Comparison of ENCODE assay signal across 26 cellular contexts in the genomic region with DNA sequence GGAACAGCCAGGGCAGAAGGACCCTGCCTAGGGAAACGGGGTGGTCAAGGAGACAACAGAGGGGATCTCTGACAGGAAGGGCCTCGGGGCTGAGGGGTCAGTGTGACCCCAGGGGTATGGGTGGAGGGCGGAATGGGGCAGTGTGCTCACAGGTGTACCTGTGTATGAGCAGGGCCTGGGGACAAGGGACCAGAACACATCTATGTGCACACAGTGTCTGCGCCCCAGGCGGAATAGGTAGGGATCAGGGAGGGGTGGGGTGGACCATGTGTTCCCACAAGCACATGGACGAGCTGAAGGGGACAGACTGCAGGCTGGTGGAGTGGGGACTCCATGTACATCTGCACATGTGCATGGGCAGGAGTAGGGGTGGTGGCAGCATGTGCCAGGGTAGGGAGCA. TPM values are rescaled to one million over a fixed set of nuclear protein-coding genes. Genes with fewer than 3 reads are reported as not detected.
DNase-seq lines count a peak whose midpoint lies in the region; ATAC-seq, FAIRE-seq and TF ChIP-seq lines count a peak whose summit lies in the region.
"Had no signal": no experiment of that assay in that cellular context is flagged by ENCODE, and none has a peak within 500 bp of the region (broad histone marks: within the 10 kb centered on the region; RNA-seq: fewer than 3 reads in every experiment).

No MANE protein-coding gene starts in this region.

- H3K27me3 ChIP-seq in heart right ventricle, result no peaks in the 10 kb centered on the region
- H3K27me3 ChIP-seq: esophagus squamous epithelium, hepatocyte, upper lobe of left lung had no signal

- peaks cover 0 to 85% (median 54%) of the 10 kb centered on the region in 9 donors for H3K36me3 ChIP-seq in heart right ventricle

- FAIRE-seq in HTR-8/SVneo (lab: Jason Lieb, UNC), result peak; percentile 76
- FAIRE-seq: endometrium, frontal cortex, H1 had no signal

- H3K4me3 ChIP-seq in heart right ventricle, result no peak overlapping the region
- H3K4me3 ChIP-seq: esophagus squamous epithelium, hepatocyte, upper lobe of left lung had no signal

- no peak for TF ChIP-seq CTCF in heart right ventricle (IDR thresholded peaks at IDR 0.05)

- intact Hi-C loops in cardiac septum (cut with DNase I) (loop anchor here (2.0 kb wide), 1 partner anchor 106 kb away; no protein-coding TSS in a partner anchor), heart right ventricle (cut with DNase I) (loop anchor here in 5 of 10 donors (2.0 to 10.0 kb wide), 6 partner anchors 47 to 224 kb away; a partner anchor contains a TSS)

- ATAC-seq in heart right ventricle, result no peak
- ATAC-seq in GM21825 (IDR thresholded peaks at IDR 0.05; ENCODE audit: unreplicated experiment), result no peak
- ATAC-seq in HG03460 (IDR thresholded peaks at IDR 0.05; ENCODE audit: unreplicated experiment), result no peak
- ATAC-seq: sciatic nerve had no signal

- H3K27ac ChIP-seq in heart right ventricle, result no peak overlapping the region
- H3K27ac ChIP-seq: esophagus squamous epithelium, hepatocyte, upper lobe of left lung had no signal

- DNase-seq in cardiac septum (ENCODE audit: low spot score) (peak; percentile 74), heart right ventricle (no peak), HTR-8/SVneo (ENCODE audit: insufficient read length, low spot score) (no peak), ecto neural progenitor cell (ENCODE audit: low spot score) (peak; percentile 39), ureter (ENCODE audit: low spot score) (peak; percentile 42)
- DNase-seq: activated CD4-positive, alpha-beta T cell treated with anti-CD3 and anti-CD28 coated beads for 48 hours; activated CD8-positive, alpha-beta memory T cell treated with anti-CD3 and anti-CD28 coated beads, Interleukin-2, amount 50 U/mL, for 4 hours; activated effector memory CD4-positive, alpha-beta T cell treated with anti-CD3 and anti-CD28 coated beads, Interleukin-2, amount 50 U/mL, for 16 hours; anterior cingulate cortex; esophagus squamous epithelium; NCI-H1092; NCI-H187; NCI-H2171; NCI-H510A; stimulated activated CD4-positive, alpha-beta T cell treated with anti-CD3 and anti-CD28 coated beads, Interleukin-12 subunit alpha, Interleukin-12 subunit beta, amount 100 ng/mL, for 4 hours; stimulated activated CD4-positive, alpha-beta T cell treated with anti-CD3 and anti-CD28 coated beads, Interleukin-4, amount 100 ng/mL, for 1 hour; substantia nigra had no signal

- H3K4me1 ChIP-seq in heart right ventricle, result peaks cover 6 to 45% (median 29%) of the 10 kb centered on the region in 9 donors

- no peaks in the 10 kb centered on the region for H3K9me3 ChIP-seq in heart right ventricle
- H3K9me3 ChIP-seq: esophagus squamous epithelium, upper lobe of left lung had no signal

- whole genome bisulfite sequencing in heart right ventricle, 2 donors, result 90 to 95% methylated on average over 6 of the region's 6 CpGs

RNA-seq across cellular contexts. Expression of a gene that starts 5.0 kb away (rescaled TPM):
- 0.16 TPM for total RNA-seq in cardiac septum
- under 1 TPM in 8 of 10 donors, not detected in 2; 0.12 to 0.46 (median 0.30) TPM for total RNA-seq in heart right ventricle
- under 1 TPM in 1 of 2 donors, not detected in 1; 0.06 TPM for polyA plus RNA-seq in heart right ventricle
- 0.26 TPM for total RNA-seq in ureter
- total RNA-seq: esophagus squamous epithelium, frontal cortex, H1, hepatocyte, lung microvascular endothelial cell had no signal
- polyA plus RNA-seq: hepatocyte had no signal

RNA-seq across cellular contexts. Expression of a gene that starts 8.5 kb away (rescaled TPM):
- 69.5 TPM for total RNA-seq in cardiac septum
- 100 to 1,000 TPM in 5 of 10 donors, 10 to 100 TPM in 5; 71.5 to 148 (median 99.1) TPM for total RNA-seq in heart right ventricle
- polyA plus RNA-seq in heart right ventricle, result 10 to 100 TPM; 44.7 to 62.8 TPM
- 65.3 TPM for total RNA-seq in ureter

RNA-seq across cellular contexts. Expression of a gene that starts 15.1 kb away (rescaled TPM):
- total RNA-seq in cardiac septum (8.9 TPM), heart right ventricle (10 to 100 TPM in 2 of 10 donors, 1 to 10 TPM in 8; 5.2 to 17.6 (median 7.9) TPM), ureter (16.1 TPM)
- polyA plus RNA-seq in heart right ventricle, result 10 to 100 TPM in 1 of 2 donors, 1 to 10 TPM in 1; 6.4 to 11.1 TPM

RNA-seq across cellular contexts. Expression of a gene that starts 32.5 kb away (rescaled TPM):
- total RNA-seq in cardiac septum (154 TPM), heart right ventricle (100 to 1,000 TPM; 117 to 233 (median 177) TPM), ureter (144 TPM)
- polyA plus RNA-seq in heart right ventricle, result 10 to 100 TPM; 55.2 to 98.4 TPM

RNA-seq across cellular contexts. Expression of a gene that starts 48.0 kb away (rescaled TPM):
- 69.7 TPM for total RNA-seq in cardiac septum
- 10 to 100 TPM; 59.0 to 78.4 (median 71.6) TPM for total RNA-seq in heart right ventricle
- 10 to 100 TPM; 19.3 to 33.5 TPM for polyA plus RNA-seq in heart right ventricle
- total RNA-seq in ureter, result 81.6 TPM

Comparison
In these comparisons a context has a peak if more than half of its experiments do, and no peak if none do; other contexts are left out.
1. DNase-seq: peak in cardiac septum (single experiment), ecto neural progenitor cell (single experiment) and ureter (single experiment); none in heart right ventricle (0 of 2) and HTR-8/SVneo (single experiment).